ENCODE assay signal across 9 cellular contexts in genomic region chr1:68049941-68050878, GRCh38. TPM values are rescaled to one million over a fixed set of nuclear protein-coding genes. Genes with fewer than 3 reads are reported as not detected.
DNase-seq lines count a peak whose midpoint lies in the region; TF ChIP-seq lines count a peak whose summit lies in the region.
"Had no signal": no experiment of that assay in that cellular context is flagged by ENCODE, and none has a peak within 500 bp of the region (broad histone marks: within the 10 kb centered on the region; RNA-seq: fewer than 3 reads in every experiment).

Gene DIRAS3, minus strand, starts transcription at chr1:68050627. Its CDS starts 3,330 bp downstream, at chr1:68047297.

- no peak for TF ChIP-seq RAD21 in SK-N-SH (IDR thresholded peaks at IDR 0.05; ENCODE audit: low read length)

- TF ChIP-seq CTCF in Calu3 (IDR thresholded peaks at IDR 0.05; ENCODE audit: unreplicated experiment) (no peak), SK-N-SH (IDR thresholded peaks at IDR 0.05) (no peak), foreskin fibroblast (IDR thresholded peaks at IDR 0.05; ENCODE audit: low read depth, low read length) (no peak), ovary (IDR thresholded peaks at IDR 0.05) (no peak)

- H3K27me3 ChIP-seq in SK-N-SH (ENCODE audit: insufficient read depth) (no peaks in the 10 kb centered on the region), ovary (no peaks in the 10 kb centered on the region)

- peak within 1 kb of the TSS; percentile 43 to 68 for H3K4me3 ChIP-seq in SK-N-SH (ENCODE audit: low read depth in 2 of 2, low read length in 1 of 2)
- H3K4me3 ChIP-seq in foreskin fibroblast (ENCODE audit: low read depth in 1 of 2, low read length in 2 of 2) = peak within 1 kb of the TSS; percentile 49 to 65
- peak within 1 kb of the TSS; percentile 45 for H3K4me3 ChIP-seq in ovary

- no TSS peak for BruUV-seq in Calu3 (replicated peaks; lab: Mats Ljungman, UMichigan)

- H3K9me2 ChIP-seq in SK-N-SH = no peaks in the 10 kb centered on the region

- H3K27ac ChIP-seq in SK-N-SH (ENCODE audit: low read depth in 2 of 2, low read length in 1 of 2) (peak within 1 kb of the TSS in 1 of 2 experiments; percentile 36; a peak in 1 of 4 replicates), ovary (peak within 1 kb of the TSS; percentile 17 to 67)
- H3K27ac ChIP-seq: KMS-11 had no signal

- H3K27me3 Mint-ChIP-seq in Calu3 (ENCODE audit: unreplicated experiment) = no peaks in the 10 kb centered on the region

- peaks cover 3% of the 10 kb centered on the region for H3F3A ChIP-seq in SK-N-SH (replicated peaks; ENCODE audit: insufficient read depth)

- TF ChIP-seq EP300 in SK-N-SH (IDR thresholded peaks at IDR 0.05; ENCODE audit: borderline replicate concordance in 1 of 2, low read depth in 1 of 2, low read length in 1 of 2) (no peak), ovary (IDR thresholded peaks at IDR 0.05) (no peak)

- TF ChIP-seq POLR2A in ovary (IDR thresholded peaks at IDR 0.05) = no peak

- H3K4me2 ChIP-seq in SK-N-SH = peak within 1 kb of the TSS; percentile 66
- H3K4me2 ChIP-seq: KMS-11 had no signal

- peaks cover 30% of the 10 kb centered on the region for H3K4me1 Mint-ChIP-seq in Calu3 (ENCODE audit: low read depth, unreplicated experiment)

- H3K79me2 ChIP-seq in SK-N-SH (ENCODE audit: insufficient read depth) = no peaks in the 10 kb centered on the region

- H4K20me1 ChIP-seq in SK-N-SH (ENCODE audit: insufficient read depth) = no peaks in the 10 kb centered on the region

- CTCF ChIA-PET in Calu3 (lab: Charles Lee) (interaction anchor here (0.7 to 1.4 kb wide), 4 partner anchors 46 to 212 kb away, joined by 3 to 6 read pairs (median 3); no protein-coding TSS in a partner anchor), SK-N-SH (lab: Yijun Ruan, JAX) (interaction anchor here (0.9 to 2.5 kb wide), 5 partner anchors 59 to 284 kb away, joined by 3 to 21 read pairs (median 10); no protein-coding TSS in a partner anchor)

- peak within 1 kb of the TSS; percentile 91 for H3K4me3 Mint-ChIP-seq in Calu3 (ENCODE audit: low read depth, unreplicated experiment)

- POLR2A ChIA-PET in SK-N-SH (lab: Yijun Ruan, JAX) = interaction anchor here (0.6 kb wide), 1 partner anchor 618 kb away, joined by 4 read pairs; no protein-coding TSS in a partner anchor

- intact Hi-C loops in Calu3 (cut with micrococcal nuclease; ENCODE audit: unreplicated experiment) = loop anchor here (5.0 kb wide), 1 partner anchor 62 kb away; no protein-coding TSS in a partner anchor
- intact Hi-C loops in ovary (cut with DNase I) = loop anchor here in 2 of 4 donors (5.0 to 10.0 kb wide), 2 partner anchors 55 to 198 kb away; no protein-coding TSS in a partner anchor

- no peaks in the 10 kb centered on the region; a peak in 1 of 4 replicates for H3K4me1 ChIP-seq in SK-N-SH (ENCODE audit: control insufficient read depth in 1 of 2, insufficient read depth in 2 of 2, low read depth in 1 of 2, low read length in 1 of 2)
- H3K4me1 ChIP-seq in ovary (ENCODE audit: insufficient read depth) = no peaks in the 10 kb centered on the region

- peak; percentile 48 for DNase-seq in Calu3
- peak; percentile 34 for DNase-seq in SK-N-SH
- DNase-seq in foreskin fibroblast = peak; percentile 35 to 67
- DNase-seq in ovary = peak; percentile 73 to 80 (median 75)
- no peak for DNase-seq in SK-N-DZ (ENCODE audit: low spot score)
- DNase-seq in NCI-H2171 (lab: John Stamatoyannopoulos, UW) = no peak
- no peak for DNase-seq in NCI-H2171 treated with DMSO at 0.1 percent for 48 hours (lab: John Stamatoyannopoulos, UW)
- no peak for DNase-seq in NCI-H524 treated with DMSO at 0.1 percent for 48 hours (lab: John Stamatoyannopoulos, UW)

- peak within 1 kb of the TSS; percentile 77 for H2AFZ ChIP-seq in SK-N-SH (ENCODE audit: low read depth)

- peak within 1 kb of the TSS; percentile 71 for H3K27ac Mint-ChIP-seq in Calu3 (ENCODE audit: unreplicated experiment)

- H3K9me3 ChIP-seq in SK-N-SH = no peaks in the 10 kb centered on the region
- H3K9me3 ChIP-seq in ovary = no peaks in the 10 kb centered on the region

- no peaks in the 10 kb centered on the region for H3K9me3 Mint-ChIP-seq in Calu3 (ENCODE audit: low read depth, unreplicated experiment)

- H3K36me3 ChIP-seq in SK-N-SH (replicated peaks in 1 of 2; ENCODE audit: control insufficient read depth in 1 of 2, insufficient read depth in 2 of 2, low read length in 1 of 2) = no peaks in the 10 kb centered on the region
- H3K36me3 ChIP-seq in ovary = no peaks in the 10 kb centered on the region

- H3K36me3 Mint-ChIP-seq in Calu3 (ENCODE audit: insufficient read depth, unreplicated experiment) = peaks cover 18% of the 10 kb centered on the region

- H3K9ac ChIP-seq in SK-N-SH = peak within 1 kb of the TSS; percentile 48; the same call in 1 of the 2 replicates
- H3K9ac ChIP-seq: KMS-11 had no signal

- WGBS in SK-N-SH (ENCODE audit: low lambda C conversion rate) = 65% methylated on average over 45 of the region's 45 CpGs
- 51 to 61% (median 59%) methylated on average over 45 of the region's 45 CpGs for WGBS in ovary, 3 donors

TF ChIP-seq in SK-N-SH, 30 proteins besides CTCF, POLR2A, EP300 and RAD21:
- 0 out of 2 replicates have a peak, but pooled peaks have one; percentile 28 for TF ChIP-seq MAX (IDR thresholded peaks at IDR 0.05; ENCODE audit: low read depth)
- TF ChIP-seq ZBTB33 (IDR thresholded peaks at IDR 0.05; ENCODE audit: borderline replicate concordance, low read depth) = no peak

RNA-seq across cellular contexts. Expression of gene DIRAS3, which starts in this region (rescaled TPM):
- total RNA-seq in Calu3 (2022) = 5.2 and 8.1 TPM in 2 replicates
- 14.7 and 16.6 TPM in 2 replicates for polyA plus RNA-seq in SK-N-SH (2012; rRNA removed)
- polyA plus RNA-seq in SK-N-SH (2012; cell fraction: cytosol; rRNA removed) = 13.9 and 14.0 TPM in 2 replicates
- 9.4 and 10.4 TPM in 2 replicates for polyA plus RNA-seq in SK-N-SH (2012; cell fraction: nucleus; rRNA removed)
- 100 to 1,000 TPM in 2 of 7 donors, 10 to 100 TPM in 5; 44.4 to 109 (median 74.8) TPM for total RNA-seq in ovary
- polyA plus RNA-seq in ovary = 10 to 100 TPM; 58.3 to 66.5 TPM
- polyA plus RNA-seq in SK-N-DZ (2014; cell fraction: cytosol; rRNA removed) = 0.61 and 0.99 TPM in 2 replicates
- polyA plus RNA-seq in SK-N-DZ (2014; cell fraction: nucleus; rRNA removed) = 0.58 and 1.3 TPM in 2 replicates

Comparison
In these comparisons a context has a peak if more than half of its experiments do, and no peak if none do; other contexts are left out.
1. DNase-seq: peak in Calu3 (single experiment), SK-N-SH (single experiment), foreskin fibroblast (2 of 2) and ovary (5 of 5); none in SK-N-DZ (single experiment), NCI-H2171 (single experiment), NCI-H2171 treated with DMSO at 0.1 percent for 48 hours (single experiment) and NCI-H524 treated with DMSO at 0.1 percent for 48 hours (single experiment).
2. Peak in every context shown above with its lines, with median percentiles within 50 percentile points of each other: H3K4me3 ChIP-seq.